23 cellular contexts compared by ENCODE assay signal in genomic region chr13:57314897-57315520, GRCh38.
DNase-seq lines count a peak whose midpoint lies in the region; ATAC-seq and TF ChIP-seq lines count a peak whose summit lies in the region.
"Had no signal": no experiment of that assay in that cellular context is flagged by ENCODE, and none has a peak within 500 bp of the region (broad histone marks: within the 10 kb centered on the region; RNA-seq: fewer than 3 reads in every experiment).

No MANE protein-coding gene starts in this region.

- TF ChIP-seq EP300 in stomach (IDR thresholded peaks at IDR 0.05) = no peak

- TF ChIP-seq CTCF in stomach (IDR thresholded peaks at IDR 0.05) = no peak
- TF ChIP-seq CTCF in activated CD8-positive, alpha-beta T cell treated with anti-CD3 and anti-CD28 coated beads for 36 hours (IDR thresholded peaks at IDR 0.05) = no peak

- H3K27ac ChIP-seq in stomach = no peak overlapping the region
- H3K27ac ChIP-seq: body of pancreas, colonic mucosa, heart right ventricle, SK-N-MC had no signal

- H3K4me1 ChIP-seq in stomach = no peaks in the 10 kb centered on the region
- H3K4me1 ChIP-seq: body of pancreas, colonic mucosa, heart right ventricle had no signal

- no peaks in the 10 kb centered on the region for H3K4me1 Mint-ChIP-seq in stimulated activated memory B cell treated with anti-CD40 and anti-IgM and Interleukin-4, amounts not matched to agents 10 μg/mL and 1 μg/mL and 100 μg/mL, for 72 hours
- no peaks in the 10 kb centered on the region for H3K4me1 Mint-ChIP-seq in activated CD8-positive, alpha-beta T cell treated with anti-CD3 and anti-CD28 coated beads for 36 hours (ENCODE audit: low read depth)
- H3K4me1 Mint-ChIP-seq: naive thymus-derived CD8-positive, alpha-beta T cell had no signal

- no peak overlapping the region for H3K27ac Mint-ChIP-seq in stimulated activated memory B cell treated with anti-CD40 and anti-IgM and Interleukin-4, amounts not matched to agents 10 μg/mL and 1 μg/mL and 100 μg/mL, for 72 hours
- no peak overlapping the region for H3K27ac Mint-ChIP-seq in activated CD8-positive, alpha-beta T cell treated with anti-CD3 and anti-CD28 coated beads for 36 hours
- H3K27ac Mint-ChIP-seq: activated naive CD8-positive, alpha-beta T cell; activated T-helper 1 cell treated with anti-CD3 and anti-CD28 coated beads, Interleukin-12 subunit alpha, Interleukin-12 subunit beta, Interleukin-2, Interleukin-4 antibody, amounts not matched to agents 30 ng/mL and 10 ng/mL and 1 ng/mL, durations not matched to agents 14 hours and 24 hours and 36 hours; naive thymus-derived CD8-positive, alpha-beta T cell had no signal

- intact Hi-C loops in stomach (cut with DNase I; ENCODE audit: low total_unique reads) = no loop called here
- intact Hi-C loops in activated CD8-positive, alpha-beta T cell treated with anti-CD3 and anti-CD28 coated beads for 36 hours (cut with micrococcal nuclease) = no loop called here

- TF ChIP-seq POLR2A in stomach (IDR thresholded peaks at IDR 0.05) = no peak

- peaks cover 2% of the 10 kb centered on the region for H3K9me3 Mint-ChIP-seq in stimulated activated memory B cell treated with anti-CD40 and anti-IgM and Interleukin-4, amounts not matched to agents 10 μg/mL and 1 μg/mL and 100 μg/mL, for 72 hours
- no peaks in the 10 kb centered on the region for H3K9me3 Mint-ChIP-seq in activated CD8-positive, alpha-beta T cell treated with anti-CD3 and anti-CD28 coated beads for 36 hours

- WGBS in stomach, 5 donors = 66 to 85% (median 82%) methylated on average over 3 to 6 of the region's 6 CpGs

- peaks cover 0 to 10% (median 4%) of the 10 kb centered on the region in 4 donors for H3K9me3 ChIP-seq in stomach
- H3K9me3 ChIP-seq: body of pancreas, colonic mucosa had no signal

- no peaks in the 10 kb centered on the region for H3K36me3 ChIP-seq in stomach
- H3K36me3 ChIP-seq: colonic mucosa, heart right ventricle had no signal

- peak; percentile 36 for ATAC-seq in stimulated activated memory B cell treated with anti-CD40 and anti-IgM and Interleukin-4, amounts not matched to agents 10 μg/mL and 1 μg/mL and 100 μg/mL, for 72 hours
- no peak for ATAC-seq in activated CD8-positive, alpha-beta T cell treated with anti-CD3 and anti-CD28 coated beads for 36 hours
- ATAC-seq in HG03095 (IDR thresholded peaks at IDR 0.05; ENCODE audit: unreplicated experiment) = no peak
- ATAC-seq: body of pancreas; heart right ventricle; naive thymus-derived CD8-positive, alpha-beta T cell had no signal

- DNase-seq in HK-2 (ENCODE audit: unreplicated experiment) (peak; percentile 6), SW480 (ENCODE audit: low spot score) (peak; percentile 8), kidney tubule cell (ENCODE audit: low spot score) (peak; percentile 22), stomach (no peak)
- no peak for DNase-seq in activated CD8-positive, alpha-beta T cell treated with anti-CD3 and anti-CD28 coated beads for 36 hours
- DNase-seq: activated CD4-positive, CD25-positive, alpha-beta regulatory T cell treated with anti-CD3 and anti-CD28 coated beads, Interleukin-2, amount 50 U/mL, for 72 hours; body of pancreas; colonic mucosa; COR-L47; EL; heart right ventricle; mammary epithelial cell; naive thymus-derived CD8-positive, alpha-beta T cell; NCI-H1048; NCI-H2081; NCI-H526; substantia nigra; T-helper 9 cell had no signal

- H3K4me3 Mint-ChIP-seq in stimulated activated memory B cell treated with anti-CD40 and anti-IgM and Interleukin-4, amounts not matched to agents 10 μg/mL and 1 μg/mL and 100 μg/mL, for 72 hours = no peak overlapping the region
- no peak overlapping the region for H3K4me3 Mint-ChIP-seq in activated CD8-positive, alpha-beta T cell treated with anti-CD3 and anti-CD28 coated beads for 36 hours
- H3K4me3 Mint-ChIP-seq: activated naive CD8-positive, alpha-beta T cell; activated T-helper 1 cell treated with anti-CD3 and anti-CD28 coated beads, Interleukin-12 subunit alpha, Interleukin-12 subunit beta, Interleukin-2, Interleukin-4 antibody, amounts not matched to agents 30 ng/mL and 10 ng/mL and 1 ng/mL, durations not matched to agents 14 hours and 24 hours and 36 hours; naive thymus-derived CD8-positive, alpha-beta T cell had no signal

- CTCF ChIA-PET in activated CD8-positive, alpha-beta T cell treated with anti-CD3 and anti-CD28 coated beads for 36 hours (lab: Charles Lee) = no interaction called here

- POLR2A ChIA-PET in activated CD8-positive, alpha-beta T cell treated with anti-CD3 and anti-CD28 coated beads for 36 hours (lab: Charles Lee) = no interaction called here

- no peaks in the 10 kb centered on the region for H3K27me3 ChIP-seq in stomach
- H3K27me3 ChIP-seq: body of pancreas, colonic mucosa, heart right ventricle had no signal

- H3K27me3 Mint-ChIP-seq in stimulated activated memory B cell treated with anti-CD40 and anti-IgM and Interleukin-4, amounts not matched to agents 10 μg/mL and 1 μg/mL and 100 μg/mL, for 72 hours = no peaks in the 10 kb centered on the region
- H3K27me3 Mint-ChIP-seq in activated CD8-positive, alpha-beta T cell treated with anti-CD3 and anti-CD28 coated beads for 36 hours = no peaks in the 10 kb centered on the region
- H3K27me3 Mint-ChIP-seq: activated naive CD8-positive, alpha-beta T cell; naive thymus-derived CD8-positive, alpha-beta T cell had no signal

- no peaks in the 10 kb centered on the region for H3K36me3 Mint-ChIP-seq in stimulated activated memory B cell treated with anti-CD40 and anti-IgM and Interleukin-4, amounts not matched to agents 10 μg/mL and 1 μg/mL and 100 μg/mL, for 72 hours
- H3K36me3 Mint-ChIP-seq in activated CD8-positive, alpha-beta T cell treated with anti-CD3 and anti-CD28 coated beads for 36 hours (ENCODE audit: low read depth) = no peaks in the 10 kb centered on the region
- H3K36me3 Mint-ChIP-seq: activated naive CD8-positive, alpha-beta T cell; naive thymus-derived CD8-positive, alpha-beta T cell had no signal

- H3K4me3 ChIP-seq in stomach = no peak overlapping the region
- H3K4me3 ChIP-seq: body of pancreas, colonic mucosa, heart right ventricle, SK-N-MC had no signal

Comparison
In these comparisons a context has a peak if more than half of its experiments do, and no peak if none do; other contexts are left out.
1. DNase-seq: peak in HK-2 (single experiment), SW480 (single experiment) and kidney tubule cell (single experiment); none in stomach (single experiment) and activated CD8-positive, alpha-beta T cell treated with anti-CD3 and anti-CD28 coated beads for 36 hours (single experiment).